12 cellular contexts compared by ENCODE assay signal in genomic region chr7:75596727-75597614, GRCh38.
DNase-seq lines count a peak whose midpoint lies in the region; ATAC-seq and TF ChIP-seq lines count a peak whose summit lies in the region.
"Had no signal": no experiment of that assay in that cellular context is flagged by ENCODE, and none has a peak within 500 bp of the region (broad histone marks: within the 10 kb centered on the region; RNA-seq: fewer than 3 reads in every experiment).

No MANE protein-coding gene starts in this region.

- peak; percentile 48 for ATAC-seq in IMR-90 (ENCODE audit: low read depth)

- H3K4me2 ChIP-seq in mammary epithelial cell (ENCODE audit: insufficient read depth, low read depth, low read length) (no peak overlapping the region), IMR-90 (ENCODE audit: low read depth, low read length) (no peak overlapping the region)
- H3K4me2 ChIP-seq: BLaER1 had no signal

- POLR2A ChIA-PET in MCF 10A (lab: Yijun Ruan, JAX) (interaction anchor here (0.6 to 1.1 kb wide), 2 partner anchors 9 to 25 kb away, joined by 3 to 4 read pairs; no protein-coding TSS in a partner anchor), IMR-90 (lab: Charles Lee; ENCODE audit: unreplicated experiment) (no interaction called here)
- POLR2A ChIA-PET in CD8-positive, alpha-beta memory T cell (lab: Charles Lee) = no interaction called here

- no peak overlapping the region for H2BK15ac ChIP-seq in IMR-90 (ENCODE audit: low read depth, low read length)

- H3K14ac ChIP-seq in IMR-90 (replicated peaks; ENCODE audit: low read depth, low read length) = peak overlapping the region; percentile 38; the same call in 1 of the 2 replicates

- peaks cover 4% of the 10 kb centered on the region; the same call in 1 of the 2 replicates for H3K9me1 ChIP-seq in IMR-90 (ENCODE audit: insufficient read depth, low read length)

- TF ChIP-seq POLR2A in IMR-90 (IDR thresholded peaks at IDR 0.05; ENCODE audit: low read depth, low read length) = no peak

- no peaks in the 10 kb centered on the region for H3K9me3 ChIP-seq in mammary epithelial cell (replicated peaks; ENCODE audit: insufficient read depth, low read length)
- no peaks in the 10 kb centered on the region for H3K9me3 ChIP-seq in IMR-90 (ENCODE audit: control insufficient read depth, insufficient read depth, low read length)
- no peaks in the 10 kb centered on the region for H3K9me3 ChIP-seq in CD8-positive, alpha-beta memory T cell (ENCODE audit: low read length)
- H3K9me3 ChIP-seq: breast epithelium had no signal

- H3K4me3 ChIP-seq in mammary epithelial cell (replicated peaks in 1 of 3; ENCODE audit: insufficient read depth in 1 of 3, low read depth in 2 of 3, low read length in 3 of 3) (no peak overlapping the region), IMR-90 (ENCODE audit: insufficient read depth, low read depth, low read length) (no peak overlapping the region), cardiac fibroblast (replicated peaks in 1 of 2; ENCODE audit: low read depth in 2 of 2, low read length in 2 of 2) (no peak overlapping the region)
- H3K4me3 ChIP-seq in CD8-positive, alpha-beta memory T cell (ENCODE audit: low read length) = no peak overlapping the region
- H3K4me3 ChIP-seq: BLaER1, breast epithelium had no signal

- H3K27me3 Mint-ChIP-seq in MCF 10A (ENCODE audit: insufficient read depth, unreplicated experiment) (no peaks in the 10 kb centered on the region), progenitor cell of endocrine pancreas (no peaks in the 10 kb centered on the region)
- no peaks in the 10 kb centered on the region for H3K27me3 Mint-ChIP-seq in CD8-positive, alpha-beta memory T cell

- no peak for TF ChIP-seq RAD21 in IMR-90 (IDR thresholded peaks at IDR 0.05; ENCODE audit: low read length)

- DNase-seq in mammary epithelial cell (peak; percentile 44), MCF 10A (ENCODE audit: unreplicated experiment) (no peak), IMR-90 (peak; percentile 53), cardiac fibroblast (ENCODE audit: low read depth in 2 of 2) (peak; percentile 9 to 17), substantia nigra (lab: John Stamatoyannopoulos, UW) (peak in 2 of 49 donors; percentile 7 to 11), COR-L47 (lab: John Stamatoyannopoulos, UW) (no peak), progenitor cell of endocrine pancreas (ENCODE audit: low spot score, unreplicated experiment) (no peak)
- no peak for DNase-seq in CD8-positive, alpha-beta memory T cell
- DNase-seq: head of caudate nucleus, NCI-H2227 treated with DMSO at 0.1 percent for 48 hours had no signal

- CTCF ChIA-PET in mammary epithelial cell (lab: Charles Lee; ENCODE audit: low non-redundant PET) = no interaction called here
- CTCF ChIA-PET in MCF 10A (lab: Yijun Ruan, JAX) = no interaction called here
- CTCF ChIA-PET in IMR-90 (lab: Yijun Ruan, JAX) = interaction anchor here (0.6 to 0.7 kb wide), 2 partner anchors 23 to 36 kb away, joined by 3 read pairs; no protein-coding TSS in a partner anchor
- CTCF ChIA-PET in CD8-positive, alpha-beta memory T cell (lab: Charles Lee) = no interaction called here

- peak overlapping the region; percentile 46 for H2AK5ac ChIP-seq in IMR-90 (ENCODE audit: low read depth, low read length)

- H3K4me1 Mint-ChIP-seq in MCF 10A (ENCODE audit: insufficient read depth, unreplicated experiment) = no peaks in the 10 kb centered on the region
- H3K4me1 Mint-ChIP-seq in CD8-positive, alpha-beta memory T cell = peaks cover 3 to 9% (median 9%) of the 10 kb centered on the region in 3 donors
- H3K4me1 Mint-ChIP-seq in progenitor cell of endocrine pancreas (ENCODE audit: low read depth) = no peaks in the 10 kb centered on the region

- BruUV-seq in mammary epithelial cell (replicated peaks; lab: Mats Ljungman, UMichigan) = no TSS peak
- BruUV-seq in MCF 10A (replicated peaks; lab: Mats Ljungman, UMichigan) = no TSS peak
- no TSS peak for BruUV-seq in IMR-90 (replicated peaks; lab: Mats Ljungman, UMichigan)

- H2BK5ac ChIP-seq in IMR-90 (ENCODE audit: low read depth, low read length, poor library complexity, severe bottlenecking) = no peak overlapping the region

- H4K5ac ChIP-seq in IMR-90 (ENCODE audit: low read depth, low read length) = no peak overlapping the region

- H3K4ac ChIP-seq in IMR-90 (ENCODE audit: low read depth, low read length) = peak overlapping the region; percentile 22; the same call in 1 of the 2 replicates

- H3K4me1 ChIP-seq in mammary epithelial cell (ENCODE audit: insufficient read depth, low read length) = peaks cover 6% of the 10 kb centered on the region
- peaks cover 8% of the 10 kb centered on the region for H3K4me1 ChIP-seq in IMR-90 (ENCODE audit: control insufficient read depth, insufficient read depth, low read length)
- H3K4me1 ChIP-seq in CD8-positive, alpha-beta memory T cell (ENCODE audit: insufficient read depth, low read length) = no peaks in the 10 kb centered on the region
- H3K4me1 ChIP-seq: breast epithelium had no signal

- no peak overlapping the region for H3K18ac ChIP-seq in IMR-90 (ENCODE audit: low read depth, low read length)

- dilution Hi-C loops in mammary epithelial cell (cut with HindIII; ENCODE audit: low sequenced_read_pairs) (loop anchor here (5.0 kb wide), 3 partner anchors 40 to 70 kb away; no protein-coding TSS in a partner anchor), IMR-90 (cut with HindIII; ENCODE audit: low sequenced_read_pairs, unreplicated experiment) (no loop called here)

- no peak overlapping the region for H4K91ac ChIP-seq in IMR-90 (ENCODE audit: insufficient read depth, low read depth, low read length)

- H3K4me3 Mint-ChIP-seq in MCF 10A (ENCODE audit: unreplicated experiment) = no peak overlapping the region
- H3K4me3 Mint-ChIP-seq in CD8-positive, alpha-beta memory T cell = no peak overlapping the region
- H3K4me3 Mint-ChIP-seq in progenitor cell of endocrine pancreas (ENCODE audit: low read depth) = no peak overlapping the region

- H3K27ac Mint-ChIP-seq in MCF 10A (ENCODE audit: low read depth, unreplicated experiment) (no peak overlapping the region), progenitor cell of endocrine pancreas (no peak overlapping the region)
- peak overlapping the region in 2 of 8 donors; percentile 6 to 12 for H3K27ac Mint-ChIP-seq in CD8-positive, alpha-beta memory T cell

- H4K20me1 ChIP-seq in mammary epithelial cell (ENCODE audit: insufficient read depth, low read length) (no peaks in the 10 kb centered on the region), IMR-90 (ENCODE audit: insufficient read depth, low read length) (no peaks in the 10 kb centered on the region)
- H4K20me1 ChIP-seq: BLaER1 had no signal

- H3K9me3 Mint-ChIP-seq in MCF 10A (ENCODE audit: unreplicated experiment) = no peaks in the 10 kb centered on the region
- no peaks in the 10 kb centered on the region for H3K9me3 Mint-ChIP-seq in CD8-positive, alpha-beta memory T cell
- no peaks in the 10 kb centered on the region for H3K9me3 Mint-ChIP-seq in progenitor cell of endocrine pancreas (ENCODE audit: low read depth)

- peaks cover 0 to 3% of the 10 kb centered on the region in 2 experiments; a peak in 2 of 4 replicates for H3K79me1 ChIP-seq in IMR-90 (ENCODE audit: low read depth in 1 of 2, low read length in 2 of 2)

- H3K36me3 Mint-ChIP-seq in MCF 10A (ENCODE audit: insufficient read depth, unreplicated experiment) (peaks cover 7% of the 10 kb centered on the region), progenitor cell of endocrine pancreas (ENCODE audit: insufficient read depth) (peaks cover 5% of the 10 kb centered on the region)
- peaks cover 4 to 10% (median 4%) of the 10 kb centered on the region in 3 donors for H3K36me3 Mint-ChIP-seq in CD8-positive, alpha-beta memory T cell

- no peak overlapping the region for H3K9ac ChIP-seq in mammary epithelial cell (ENCODE audit: insufficient read depth, low read length)
- no peak overlapping the region for H3K9ac ChIP-seq in IMR-90 (ENCODE audit: low read depth, low read length)
- H3K9ac ChIP-seq: BLaER1 had no signal

- H3K23ac ChIP-seq in IMR-90 (ENCODE audit: low read depth, low read length) = 0 out of 2 replicates have a peak overlapping the region, but pooled peaks have one; percentile 27

- H3K27me3 ChIP-seq in mammary epithelial cell (ENCODE audit: insufficient read depth, low read length) (no peaks in the 10 kb centered on the region), IMR-90 (ENCODE audit: control insufficient read depth, insufficient read depth, low read length) (no peaks in the 10 kb centered on the region)
- H3K27me3 ChIP-seq in CD8-positive, alpha-beta memory T cell (ENCODE audit: insufficient read depth, low read length, poor library complexity, severe bottlenecking) = no peaks in the 10 kb centered on the region
- H3K27me3 ChIP-seq: BLaER1, breast epithelium had no signal

- H3K27ac ChIP-seq in mammary epithelial cell (ENCODE audit: insufficient read depth, low read depth, low read length) (no peak overlapping the region), IMR-90 (ENCODE audit: insufficient read depth, low read length) (no peak overlapping the region), substantia nigra (ENCODE audit: low read depth, low read length, poor library complexity, severe bottlenecking) (peak overlapping the region; percentile 95)
- H3K27ac ChIP-seq in CD8-positive, alpha-beta memory T cell (ENCODE audit: low read depth, low read length) = no peak overlapping the region
- H3K27ac ChIP-seq: BLaER1, breast epithelium had no signal

- peak overlapping the region; percentile 5 for H2AK9ac ChIP-seq in IMR-90 (replicated peaks; ENCODE audit: low read depth, low read length, poor library complexity)

- peak overlapping the region in 1 of 2 experiments; percentile 41; a peak in 2 of 4 replicates for H4K8ac ChIP-seq in IMR-90 (ENCODE audit: low read depth in 2 of 2, low read length in 2 of 2)

- intact Hi-C loops in mammary epithelial cell (cut with micrococcal nuclease) = no loop called here
- intact Hi-C loops in MCF 10A (cut with micrococcal nuclease) = no loop called here
- intact Hi-C loops in IMR-90 (cut with micrococcal nuclease) = no loop called here

- WGBS in mammary epithelial cell (ENCODE audit: low coverage, missing lambda C conversion rate) = 68% methylated on average over 14 of the region's 16 CpGs
- 58% methylated on average over 2 of the region's 16 CpGs; no CpG with 5 or more reads in 1 of the 2 experiments for WGBS in IMR-90 (ENCODE audit: extremely low coverage in 2 of 2, insufficient read length in 1 of 2), 2 experiments

- peak overlapping the region; percentile 46 for H2BK120ac ChIP-seq in IMR-90 (ENCODE audit: low read depth, low read length)

- H2AFZ ChIP-seq in mammary epithelial cell (ENCODE audit: low read depth, low read length) (no peak overlapping the region), IMR-90 (replicated peaks; ENCODE audit: low read length, poor library complexity) (peak overlapping the region; percentile 61)

- H3K79me2 ChIP-seq in mammary epithelial cell (ENCODE audit: insufficient read depth, low read length) = no peaks in the 10 kb centered on the region

- no peak overlapping the region for H3K56ac ChIP-seq in IMR-90 (ENCODE audit: extremely low read depth, insufficient read depth, low read length)

- H3K36me3 ChIP-seq in mammary epithelial cell (ENCODE audit: insufficient read depth, low read length) (no peaks in the 10 kb centered on the region), IMR-90 (ENCODE audit: control insufficient read depth, insufficient read depth, low read length) (peaks cover 7% of the 10 kb centered on the region)
- H3K36me3 ChIP-seq in CD8-positive, alpha-beta memory T cell (ENCODE audit: insufficient read depth, low read length) = no peaks in the 10 kb centered on the region
- H3K36me3 ChIP-seq: breast epithelium had no signal

- peak overlapping the region; percentile 48 for H2BK20ac ChIP-seq in IMR-90 (ENCODE audit: low read depth, low read length)

- no peak for TF ChIP-seq CTCF in mammary epithelial cell (conservative IDR thresholded peaks at IDR 0.05 in 1 of 2, IDR thresholded peaks at IDR 0.05 in 1 of 2; ENCODE audit: extremely low read depth in 1 of 2, insufficient read depth in 1 of 2, low read depth in 1 of 2, low read length in 2 of 2)
- TF ChIP-seq CTCF in MCF 10A (IDR thresholded peaks at IDR 0.05; ENCODE audit: unreplicated experiment) = no peak
- no peak for TF ChIP-seq CTCF in IMR-90 (conservative IDR thresholded peaks at IDR 0.05; ENCODE audit: low read depth, low read length)
- TF ChIP-seq CTCF in cardiac fibroblast (IDR thresholded peaks at IDR 0.05; ENCODE audit: low read depth, low read length) = no peak
- TF ChIP-seq CTCF in progenitor cell of endocrine pancreas (IDR thresholded peaks at IDR 0.05; ENCODE audit: unreplicated experiment) = no peak

- in situ Hi-C loops in mammary epithelial cell (cut with MboI; ENCODE audit: low sequenced_read_pairs in 2 of 2) = no loop called here
- in situ Hi-C loops in IMR-90 (cut with MboI; ENCODE audit: low sequenced_read_pairs) = no loop called here

Comparison
In these comparisons a context has a peak if more than half of its experiments do, and no peak if none do; other contexts are left out.
1. DNase-seq: peak in mammary epithelial cell (single experiment), IMR-90 (single experiment) and cardiac fibroblast (2 of 2); none in MCF 10A (single experiment), CD8-positive, alpha-beta memory T cell (0 of 5), COR-L47 (single experiment) and progenitor cell of endocrine pancreas (single experiment).